In the genomic region with DNA sequence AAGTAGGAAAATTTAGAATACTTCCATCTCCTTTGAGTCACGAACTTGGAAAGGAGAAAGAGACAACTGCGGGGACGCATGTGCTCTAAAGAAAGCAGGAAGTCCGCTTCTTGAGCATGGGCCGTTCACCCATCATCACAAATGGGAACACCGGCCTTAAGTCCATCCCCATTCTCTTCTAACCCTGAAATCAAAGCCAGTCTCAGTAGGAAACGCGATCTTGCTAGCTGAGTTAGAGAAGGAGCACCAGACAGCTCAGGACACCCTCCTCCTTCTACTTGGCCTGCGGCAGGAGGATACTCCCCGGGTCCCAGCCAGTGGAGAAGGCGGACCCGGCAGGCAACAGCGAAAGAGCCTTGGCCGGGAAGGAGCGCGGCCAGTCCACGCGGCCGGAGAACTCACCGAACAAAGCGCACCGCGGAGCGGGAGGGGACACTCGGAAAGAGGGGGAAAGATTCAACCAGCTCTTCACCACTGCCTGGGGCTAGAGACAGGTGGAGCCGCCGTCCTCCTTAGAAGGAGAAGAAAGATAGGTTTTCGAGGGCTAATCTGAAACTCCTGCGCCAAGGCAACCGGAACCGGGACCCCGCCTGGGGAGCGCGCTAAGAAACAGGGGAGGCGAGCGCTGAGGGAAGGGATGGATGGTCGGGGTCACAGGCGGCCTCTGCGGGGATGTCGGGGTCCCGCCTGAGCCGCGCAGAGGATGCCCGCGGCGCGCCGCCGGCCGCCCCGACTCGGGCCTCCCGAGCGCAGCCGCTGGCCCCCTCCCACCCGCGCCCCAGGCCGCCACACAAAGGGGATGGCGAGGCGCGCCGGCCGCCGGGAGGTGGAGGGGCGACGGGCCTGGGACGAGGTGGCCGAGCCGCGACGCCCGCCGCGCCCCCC, we compare ENCODE assay signal across 8 cellular contexts. TPM values are rescaled to one million over a fixed set of nuclear protein-coding genes. Genes with fewer than 3 reads are reported as not detected.
DNase-seq lines count a peak whose midpoint lies in the region; ATAC-seq and TF ChIP-seq lines count a peak whose summit lies in the region.

No MANE protein-coding gene starts in this region.

- ATAC-seq in GM18907 (IDR thresholded peaks at IDR 0.05; ENCODE audit: unreplicated experiment) (peak; percentile 24), HG03108 (IDR thresholded peaks at IDR 0.05; ENCODE audit: unreplicated experiment) (peak; percentile 19)

- DNase-seq in C1 segment of cervical spinal cord (lab: John Stamatoyannopoulos, UW) (peak in 13 of 14 donors; percentile 14 to 68 (median 44)), activated T-helper 1 cell treated with Interleukin-2 at 50 U/mL for 16 hours (ENCODE audit: low read depth) (peak; percentile 8), fibroblast of the aortic adventitia (ENCODE audit: low read depth) (peak; percentile 81)

- H4K20me1 ChIP-seq in OCI-LY3 (ENCODE audit: insufficient read depth, low read length): peaks cover 36% of the 10 kb centered on the region
- no peaks in the 10 kb centered on the region for H4K20me1 ChIP-seq in neural cell (ENCODE audit: insufficient read depth)

- H3K27ac ChIP-seq in OCI-LY3 (ENCODE audit: low read length): peak overlapping the region; percentile 76
- H3K27ac ChIP-seq in neural cell (ENCODE audit: low read length): peak overlapping the region; percentile 77
- peak overlapping the region; percentile 56 for H3K27ac ChIP-seq in temporal lobe (ENCODE audit: low read depth, low read length)

- H3K9ac ChIP-seq in OCI-LY3 (ENCODE audit: low read length) (peak overlapping the region; percentile 96), neural cell (ENCODE audit: low read length) (peak overlapping the region; percentile 89)

- H3K4me1 ChIP-seq in OCI-LY3 (ENCODE audit: low read length): peaks cover 34% of the 10 kb centered on the region

- no peak for TF ChIP-seq CTCF in OCI-LY3 (IDR thresholded peaks at IDR 0.05; ENCODE audit: low read depth, low read length)
- TF ChIP-seq CTCF in fibroblast of the aortic adventitia (IDR thresholded peaks at IDR 0.05; ENCODE audit: insufficient read depth, low read length): no peak
- TF ChIP-seq CTCF in neural cell (IDR thresholded peaks at IDR 0.05; ENCODE audit: poor library complexity, severe bottlenecking): peak; percentile 16

- H3K27me3 ChIP-seq in OCI-LY3 (ENCODE audit: low read depth, low read length) (no peaks in the 10 kb centered on the region), neural cell (ENCODE audit: insufficient read depth, low read depth, low read length) (no peaks in the 10 kb centered on the region)

- H3K9me2 ChIP-seq in neural cell (ENCODE audit: insufficient read depth, low read length): no peaks in the 10 kb centered on the region

- H3K4me2 ChIP-seq in OCI-LY3 (ENCODE audit: low read length) (peak overlapping the region; percentile 87), neural cell (ENCODE audit: low read length) (peak overlapping the region; percentile 87)

- TF ChIP-seq RAD21 in neural cell (conservative IDR thresholded peaks at IDR 0.05): no peak

- no peaks in the 10 kb centered on the region for H3F3A ChIP-seq in neural cell (ENCODE audit: insufficient read depth, low read length, poor library complexity, severe bottlenecking)

- H3K9me3 ChIP-seq in OCI-LY3 (ENCODE audit: insufficient read depth, low read length) (no peaks in the 10 kb centered on the region), neural cell (ENCODE audit: low read length) (no peaks in the 10 kb centered on the region)

- H2AFZ ChIP-seq in OCI-LY3 (ENCODE audit: low read depth, low read length) (peak overlapping the region; percentile 75), neural cell (ENCODE audit: low read depth, low read length) (peak overlapping the region; percentile 85)

- H3K4me3 ChIP-seq in OCI-LY3 (ENCODE audit: low read length) (peak overlapping the region; percentile 93), fibroblast of the aortic adventitia (ENCODE audit: low read depth, low read length) (peak overlapping the region; percentile 93), neural cell (ENCODE audit: low read length) (peak overlapping the region; percentile 95)

- H3K36me3 ChIP-seq in OCI-LY3 (replicated peaks; ENCODE audit: low read depth, low read length): peaks cover 33% of the 10 kb centered on the region
- no peaks in the 10 kb centered on the region for H3K36me3 ChIP-seq in neural cell (ENCODE audit: insufficient read depth, low read length)

- no peak for TF ChIP-seq EP300 in neural cell (conservative IDR thresholded peaks at IDR 0.05; ENCODE audit: poor library complexity, severe bottlenecking)

- H3K79me2 ChIP-seq in OCI-LY3 (ENCODE audit: low read length) (peaks cover 58% of the 10 kb centered on the region), neural cell (replicated peaks; ENCODE audit: insufficient read depth, low read length) (peaks cover 46% of the 10 kb centered on the region)

TF ChIP-seq in neural cell, 6 proteins besides CTCF, POLR2A, EP300 and RAD21:
- peak; percentile 17 for TF ChIP-seq POLR2AphosphoS5 (IDR thresholded peaks at IDR 0.05)
- no peak for TF ChIP-seq EZH2 (IDR thresholded peaks at IDR 0.05; ENCODE audit: borderline replicate concordance, insufficient read depth, low read length, poor library complexity, severe bottlenecking)
- TF ChIP-seq, protein P1, sequence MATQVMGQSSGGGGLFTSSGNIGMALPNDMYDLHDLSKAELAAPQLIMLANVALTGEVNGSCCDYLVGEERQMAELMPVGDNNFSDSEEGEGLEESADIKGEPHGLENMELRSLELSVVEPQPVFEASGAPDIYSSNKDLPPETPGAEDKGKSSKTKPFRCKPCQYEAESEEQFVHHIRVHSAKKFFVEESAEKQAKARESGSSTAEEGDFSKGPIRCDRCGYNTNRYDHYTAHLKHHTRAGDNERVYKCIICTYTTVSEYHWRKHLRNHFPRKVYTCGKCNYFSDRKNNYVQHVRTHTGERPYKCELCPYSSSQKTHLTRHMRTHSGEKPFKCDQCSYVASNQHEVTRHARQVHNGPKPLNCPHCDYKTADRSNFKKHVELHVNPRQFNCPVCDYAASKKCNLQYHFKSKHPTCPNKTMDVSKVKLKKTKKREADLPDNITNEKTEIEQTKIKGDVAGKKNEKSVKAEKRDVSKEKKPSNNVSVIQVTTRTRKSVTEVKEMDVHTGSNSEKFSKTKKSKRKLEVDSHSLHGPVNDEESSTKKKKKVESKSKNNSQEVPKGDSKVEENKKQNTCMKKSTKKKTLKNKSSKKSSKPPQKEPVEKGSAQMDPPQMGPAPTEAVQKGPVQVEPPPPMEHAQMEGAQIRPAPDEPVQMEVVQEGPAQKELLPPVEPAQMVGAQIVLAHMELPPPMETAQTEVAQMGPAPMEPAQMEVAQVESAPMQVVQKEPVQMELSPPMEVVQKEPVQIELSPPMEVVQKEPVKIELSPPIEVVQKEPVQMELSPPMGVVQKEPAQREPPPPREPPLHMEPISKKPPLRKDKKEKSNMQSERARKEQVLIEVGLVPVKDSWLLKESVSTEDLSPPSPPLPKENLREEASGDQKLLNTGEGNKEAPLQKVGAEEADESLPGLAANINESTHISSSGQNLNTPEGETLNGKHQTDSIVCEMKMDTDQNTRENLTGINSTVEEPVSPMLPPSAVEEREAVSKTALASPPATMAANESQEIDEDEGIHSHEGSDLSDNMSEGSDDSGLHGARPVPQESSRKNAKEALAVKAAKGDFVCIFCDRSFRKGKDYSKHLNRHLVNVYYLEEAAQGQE (IDR thresholded peaks at IDR 0.05; ENCODE audit: borderline replicate concordance): peak; percentile 49
- TF ChIP-seq SMC3 (conservative IDR thresholded peaks at IDR 0.05; ENCODE audit: poor library complexity): no peak
- no peak for TF ChIP-seq TAF1 (IDR thresholded peaks at IDR 0.05; ENCODE audit: low read depth)
- peak; percentile 68 for TF ChIP-seq MXI1 (conservative IDR thresholded peaks at IDR 0.05; ENCODE audit: poor library complexity, severe bottlenecking)

RNA-seq across cellular contexts. Expression of a gene that starts 0.8 kb away (rescaled TPM):
- total RNA-seq in fibroblast of the aortic adventitia (ENCODE audit: low replicate concordance): 165 and 450 TPM in 2 replicates
- polyA plus RNA-seq in neural cell: 88.9 and 96.9 TPM in 2 replicates
- polyA minus RNA-seq in neural cell: 300 and 339 TPM in 2 replicates
- total RNA-seq in temporal lobe: 271 TPM

Comparison
In these comparisons a context has a peak if more than half of its experiments do, and no peak if none do; other contexts are left out.
1. Peak in every context shown above with its lines: DNase-seq, ATAC-seq, H3K4me3 ChIP-seq and H3K27ac ChIP-seq.
2. DNase-seq: peak in every context shown above with its lines; median percentile 81 in fibroblast of the aortic adventitia; 44 in C1 segment of cervical spinal cord; 8 in activated T-helper 1 cell treated with Interleukin-2 at 50 U/mL for 16 hours.